In the genomic region with DNA sequence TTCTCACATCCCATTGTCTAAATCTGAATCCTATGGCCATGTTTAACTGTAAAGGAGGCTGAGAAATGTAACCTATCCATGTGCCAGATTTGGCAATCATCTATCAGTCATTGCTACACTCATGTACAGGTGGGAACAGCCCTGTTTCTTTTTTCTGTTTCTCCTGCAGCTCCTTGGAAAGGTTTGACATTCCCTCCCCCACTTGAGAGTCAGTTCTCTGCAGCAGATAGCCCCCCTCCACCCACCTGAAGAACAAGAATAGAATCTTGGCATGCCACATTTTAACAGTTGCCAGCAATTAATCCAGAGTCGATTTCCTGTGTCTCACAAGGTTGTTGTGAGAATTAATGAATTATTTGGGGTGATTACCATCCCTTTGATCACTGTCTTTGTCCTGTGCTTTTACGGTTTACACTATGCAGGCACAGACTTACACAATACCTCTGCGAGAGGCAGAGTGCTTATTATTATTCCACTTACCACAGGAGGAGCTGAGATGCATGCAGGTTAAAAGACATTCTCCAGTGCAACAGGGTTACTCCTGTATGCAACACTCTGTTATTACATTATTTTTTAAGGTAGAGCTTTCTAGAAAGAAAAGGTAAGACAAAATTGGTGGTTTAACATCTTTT, we compare ENCODE assay signal across 18 cellular contexts.
DNase-seq lines count a peak whose midpoint lies in the region; ATAC-seq, FAIRE-seq and TF ChIP-seq lines count a peak whose summit lies in the region.
"Had no signal": no experiment of that assay in that cellular context is flagged by ENCODE, and none has a peak within 500 bp of the region (broad histone marks: within the 10 kb centered on the region; RNA-seq: fewer than 3 reads in every experiment).

No MANE protein-coding gene starts in this region.

- POLR2A ChIA-PET in H1 (lab: Charles Lee; ENCODE audit: partially characterized antibody): no interaction called here

- H3K23ac ChIP-seq in H1 (ENCODE audit: insufficient read length): no peak overlapping the region

- no peak overlapping the region for H2BK120ac ChIP-seq in H1 (replicated peaks; ENCODE audit: low read depth, low read length)

- FAIRE-seq in H1 (lab: Jason Lieb, UNC): no peak
- FAIRE-seq: GM12891, GM18507 had no signal

- no peak overlapping the region for H2BK20ac ChIP-seq in H1 (ENCODE audit: low read length)

- H2AFZ ChIP-seq in GM23338 (no peak overlapping the region; the same call in 1 of the 2 replicates), H1 (ENCODE audit: low read length) (no peak overlapping the region), neural cell (ENCODE audit: low read depth, low read length) (no peak overlapping the region)

- no peak for TF ChIP-seq POLR2A in H1 (IDR thresholded peaks at IDR 0.05; ENCODE audit: control extremely low read depth in 1 of 2, low read depth in 2 of 2, low read length in 2 of 2)

- no peak overlapping the region for H2BK5ac ChIP-seq in H1 (ENCODE audit: low read depth, low read length)

- H3K27me3 Mint-ChIP-seq in GM23338 (ENCODE audit: insufficient read depth, low read depth, poor library complexity): peaks cover 2% of the 10 kb centered on the region
- H3K27me3 Mint-ChIP-seq: CD4-positive, CD25-positive, alpha-beta regulatory T cell had no signal

- H3K9me2 ChIP-seq in GM23338 (ENCODE audit: insufficient read depth) (no peaks in the 10 kb centered on the region), neural cell (ENCODE audit: insufficient read depth, low read length) (no peaks in the 10 kb centered on the region)

- H3K79me1 ChIP-seq in H1 (ENCODE audit: low read depth, low read length): no peaks in the 10 kb centered on the region

- H3K27me3 ChIP-seq in GM23338 (ENCODE audit: insufficient read depth) (no peaks in the 10 kb centered on the region), H1 (replicated peaks in 1 of 4; ENCODE audit: control insufficient read depth in 3 of 4, extremely low read depth in 1 of 4, insufficient read depth in 3 of 4, low read length in 3 of 4) (no peaks in the 10 kb centered on the region), neural cell (ENCODE audit: insufficient read depth, low read depth, low read length) (no peaks in the 10 kb centered on the region), H7 (ENCODE audit: control insufficient read depth, insufficient read depth, low read length) (no peaks in the 10 kb centered on the region)

- H3F3A ChIP-seq in GM23338 (replicated peaks; ENCODE audit: low read depth) (no peaks in the 10 kb centered on the region), neural cell (ENCODE audit: insufficient read depth, low read length, poor library complexity, severe bottlenecking) (no peaks in the 10 kb centered on the region)

- H2AK5ac ChIP-seq in H1 (ENCODE audit: low read depth, low read length): no peak overlapping the region

- H3K27ac Mint-ChIP-seq in GM23338: no peak overlapping the region
- H3K27ac Mint-ChIP-seq: CD4-positive, CD25-positive, alpha-beta regulatory T cell; CD8-positive, alpha-beta T cell had no signal

- DNase-seq in GM23338 (ENCODE audit: low spot score) (no peak), H1 (ENCODE audit: low read depth in 1 of 2, low spot score in 2 of 2) (no peak), T-helper 1 cell (no peak), sciatic nerve (ENCODE audit: low spot score) (no peak), H7 (no peak)
- DNase-seq: C1 segment of cervical spinal cord; Caco-2; CD4-positive, CD25-positive, alpha-beta regulatory T cell; CD8-positive, alpha-beta T cell; DMS153; DMS79 treated with DMSO at 0.1 percent for 48 hours; GF-D8; GOT3; H9 had no signal

- H3K4me3 Mint-ChIP-seq in GM23338: no peak overlapping the region
- H3K4me3 Mint-ChIP-seq: CD4-positive, CD25-positive, alpha-beta regulatory T cell; CD8-positive, alpha-beta T cell; H9 had no signal

- intact Hi-C loops in sciatic nerve (cut with DNase I): no loop called here

- H3K4me2 ChIP-seq in GM23338 (peak overlapping the region; percentile 66; the same call in 1 of the 2 replicates), H1 (ENCODE audit: insufficient read depth in 1 of 2, low read depth in 2 of 2, low read length in 2 of 2) (no peak overlapping the region; a peak in 1 of 4 replicates), neural cell (ENCODE audit: low read length) (no peak overlapping the region)

- H4K5ac ChIP-seq in H1 (ENCODE audit: insufficient read length, low read depth, low read length): no peak overlapping the region

- ATAC-seq in GM23338 (peak; percentile 60; the same call in 2 of the 3 replicates), sciatic nerve (no peak)
- ATAC-seq: CD8-positive, alpha-beta T cell; HCT116 had no signal

- no peaks in the 10 kb centered on the region for H3K9me3 Mint-ChIP-seq in GM23338
- H3K9me3 Mint-ChIP-seq: CD8-positive, alpha-beta T cell; H9 had no signal

- no peak for TF ChIP-seq CTCF in GM23338 (conservative IDR thresholded peaks at IDR 0.05; ENCODE audit: low read depth in 2 of 2)
- TF ChIP-seq CTCF in H1 (IDR thresholded peaks at IDR 0.05; ENCODE audit: control extremely low read depth in 1 of 3, insufficient read depth in 1 of 3, low read depth in 1 of 3, low read length in 3 of 3): no peak
- TF ChIP-seq CTCF in neural cell (IDR thresholded peaks at IDR 0.05; ENCODE audit: poor library complexity, severe bottlenecking): no peak

- peaks cover 31% of the 10 kb centered on the region for H3K4me1 Mint-ChIP-seq in GM23338
- H3K4me1 Mint-ChIP-seq: CD4-positive, CD25-positive, alpha-beta regulatory T cell had no signal

- H3K18ac ChIP-seq in H1 (ENCODE audit: extremely low read depth, low read length): no peak overlapping the region

- no peak overlapping the region for H3K56ac ChIP-seq in H1 (replicated peaks; ENCODE audit: insufficient read length, low read depth, low read length)

- H3K23me2 ChIP-seq in H1 (ENCODE audit: low read depth, low read length): no peaks in the 10 kb centered on the region

- TF ChIP-seq RAD21 in H1 (IDR thresholded peaks at IDR 0.05 in 1 of 2, conservative IDR thresholded peaks at IDR 0.05 in 1 of 2; ENCODE audit: low read depth in 2 of 2, low read length in 2 of 2): no peak
- TF ChIP-seq RAD21 in neural cell (conservative IDR thresholded peaks at IDR 0.05): no peak

- TF ChIP-seq EP300 in H1 (IDR thresholded peaks at IDR 0.05; ENCODE audit: borderline replicate concordance in 1 of 2, low read depth in 2 of 2, low read length in 2 of 2): no peak
- no peak for TF ChIP-seq EP300 in neural cell (conservative IDR thresholded peaks at IDR 0.05; ENCODE audit: poor library complexity, severe bottlenecking)

- H3K14ac ChIP-seq in H1 (ENCODE audit: insufficient read length): no peak overlapping the region

- H2BK15ac ChIP-seq in H1 (ENCODE audit: low read length): no peak overlapping the region

- WGBS in H1 (ENCODE audit: extremely low coverage in 1 of 2, insufficient coverage in 1 of 2, insufficient read length in 1 of 2, insufficient replicate concordance in 2 of 2, low coverage in 1 of 2, low lambda C conversion rate in 2 of 2, missing lambda C conversion rate in 1 of 2), 2 experiments: 70% methylated on average over 3 of the region's 3 CpGs; no CpG with 5 or more reads in 1 of the 2 experiments

- no peak overlapping the region for H4K8ac ChIP-seq in H1 (ENCODE audit: extremely low read depth, insufficient read depth, low read length)

- H3K4me1 ChIP-seq in GM23338 (ENCODE audit: insufficient read depth): peaks cover 11% of the 10 kb centered on the region; the same call in 1 of the 2 replicates
- H3K4me1 ChIP-seq in H1 (replicated peaks in 1 of 4; ENCODE audit: control insufficient read depth in 3 of 4, insufficient read depth in 4 of 4, low read length in 3 of 4): peaks cover 0 to 6% (median 3%) of the 10 kb centered on the region in 4 experiments; a peak in 3 of 7 replicates
- H3K4me1 ChIP-seq: Caco-2 had no signal

- H3K36me3 Mint-ChIP-seq in GM23338 (ENCODE audit: low read depth): no peaks in the 10 kb centered on the region
- H3K36me3 Mint-ChIP-seq: CD4-positive, CD25-positive, alpha-beta regulatory T cell; CD8-positive, alpha-beta T cell had no signal

- H3K36me3 ChIP-seq in GM23338 (ENCODE audit: insufficient read depth) (no peaks in the 10 kb centered on the region), H1 (ENCODE audit: control insufficient read depth in 2 of 4, insufficient read depth in 4 of 4, low read length in 3 of 4) (no peaks in the 10 kb centered on the region), neural cell (ENCODE audit: insufficient read depth, low read length) (no peaks in the 10 kb centered on the region), H7 (replicated peaks; ENCODE audit: control insufficient read depth, insufficient read depth, low read length) (no peaks in the 10 kb centered on the region)

- H3K9me3 ChIP-seq in H1 (ENCODE audit: insufficient read depth in 2 of 2, low read depth in 1 of 2, low read length in 1 of 2) (no peaks in the 10 kb centered on the region), neural cell (ENCODE audit: low read length) (no peaks in the 10 kb centered on the region)
- H3K9me3 ChIP-seq: Caco-2 had no signal

- no peak overlapping the region for H2BK12ac ChIP-seq in H1 (ENCODE audit: low read depth, low read length)

- CTCF ChIA-PET in H1 (lab: Charles Lee; ENCODE audit: partially characterized antibody): interaction anchor here (0.8 to 1.2 kb wide), 2 partner anchors 18 to 72 kb away, joined by 3 read pairs; no protein-coding TSS in a partner anchor

- H3K9ac ChIP-seq in H1 (replicated peaks in 1 of 4; ENCODE audit: extremely low read depth in 1 of 4, low read depth in 3 of 4, low read length in 3 of 4) (no peak overlapping the region), neural cell (ENCODE audit: low read length) (no peak overlapping the region)

- H3K4me3 ChIP-seq in GM23338 (no peak overlapping the region), H1 (ENCODE audit: extremely low read depth in 1 of 4, insufficient read depth in 2 of 4, low read depth in 3 of 4, low read length in 4 of 4) (no peak overlapping the region), neural cell (ENCODE audit: low read length) (no peak overlapping the region), H7 (ENCODE audit: insufficient read depth, low read depth, low read length) (no peak overlapping the region)

- no peak overlapping the region for H3K4ac ChIP-seq in H1 (replicated peaks; ENCODE audit: insufficient read length, low read depth, low read length)

- H3K79me2 ChIP-seq in GM23338 (replicated peaks; ENCODE audit: insufficient read depth) (no peaks in the 10 kb centered on the region), H1 (ENCODE audit: control insufficient read depth in 1 of 2, insufficient read depth in 2 of 2, low read length in 2 of 2) (no peaks in the 10 kb centered on the region), neural cell (replicated peaks; ENCODE audit: insufficient read depth, low read length) (no peaks in the 10 kb centered on the region)

- H3K27ac ChIP-seq in GM23338 (ENCODE audit: low read depth) (no peak overlapping the region), H1 (ENCODE audit: low read depth, low read length) (no peak overlapping the region), neural cell (ENCODE audit: low read length) (no peak overlapping the region)

- H4K91ac ChIP-seq in H1 (replicated peaks; ENCODE audit: insufficient read length, low read length): no peak overlapping the region

- H4K20me1 ChIP-seq in GM23338 (replicated peaks; ENCODE audit: insufficient read depth) (no peaks in the 10 kb centered on the region), H1 (replicated peaks in 1 of 2; ENCODE audit: control insufficient read depth in 1 of 2, insufficient read depth in 2 of 2, low read length in 2 of 2) (no peaks in the 10 kb centered on the region), neural cell (ENCODE audit: insufficient read depth) (no peaks in the 10 kb centered on the region)
